Comparison of ENCODE assay signal across 27 cellular contexts in genomic region chr1:25094229-25094628, GRCh38.
"Had no signal": no experiment of that assay in that cellular context is flagged by ENCODE, and none has a peak within 500 bp of the region (broad histone marks: within the 10 kb centered on the region; RNA-seq: fewer than 3 reads in every experiment).

No MANE protein-coding gene starts in this region.

- ATAC-seq: foreskin keratinocyte, gastroesophageal sphincter, heart left ventricle, left lobe of liver, psoas muscle, right cardiac atrium had no signal

- H3K27ac Mint-ChIP-seq: nephron progenitor cell; stimulated activated naive CD8-positive, alpha-beta T cell treated with anti-CD3 and anti-CD28 coated beads, Interleukin-15, Interleukin-2, amounts not matched to agents 100 ng/mL and 50 ng/mL, for 24 hours had no signal

- DNase-seq: effector memory CD4-positive, alpha-beta T cell; foreskin keratinocyte; heart left ventricle; kidney; nephron progenitor cell; nucleus accumbens; ovary; posterior cingulate gyrus; psoas muscle; right cardiac atrium; spleen; stimulated activated CD4-positive, alpha-beta T cell treated with anti-CD3 and anti-CD28 coated beads, Interleukin-15, amount 100 ng/mL, for 24 hours; stimulated activated CD4-positive, alpha-beta T cell treated with anti-CD3 and anti-CD28 coated beads, Interleukin-2, amount 100 ng/mL, for 48 hours; stimulated activated naive B cell treated with anti-CD40 and anti-IgM and Interleukin-4, amounts not matched to agents 10 μg/mL and 1 μg/mL and 100 μg/mL, for 72 hours; upper lobe of left lung had no signal

- H3K36me3 ChIP-seq: esophagus muscularis mucosa, gastroesophageal sphincter, heart left ventricle, ovary, spleen, thoracic aorta, tibial nerve, upper lobe of left lung had no signal

- H3K36me3 Mint-ChIP-seq: memory B cell had no signal

- H3K27me3 Mint-ChIP-seq: memory B cell; stimulated activated naive B cell treated with anti-CD40 and anti-IgM and Interleukin-4, amounts not matched to agents 10 μg/mL and 1 μg/mL and 100 μg/mL, for 72 hours had no signal

- H3K4me1 ChIP-seq: foreskin keratinocyte, gastroesophageal sphincter, psoas muscle, tibial nerve had no signal

- H3K27me3 ChIP-seq: hepatocyte, ovary, upper lobe of left lung had no signal

- H3K27ac ChIP-seq: coronary artery, esophagus muscularis mucosa, foreskin keratinocyte, gastroesophageal sphincter, heart left ventricle, hepatocyte, ovary, psoas muscle, spleen, thoracic aorta, tibial nerve, upper lobe of left lung had no signal

- H3K4me3 ChIP-seq: coronary artery, esophagus muscularis mucosa, gastroesophageal sphincter, heart left ventricle, hepatocyte, lung, ovary, psoas muscle, skin epidermis, spleen, thoracic aorta, tibial nerve, upper lobe of left lung had no signal

- H3K79me2 ChIP-seq: hepatocyte had no signal

- H3K9me3 Mint-ChIP-seq: memory B cell had no signal

- FAIRE-seq: kidney, urothelium cell line had no signal

- H3K9me3 ChIP-seq: ovary, psoas muscle, thoracic aorta, upper lobe of left lung had no signal

- H3K4me2 ChIP-seq: hepatocyte had no signal

- H3K4me3 Mint-ChIP-seq: memory B cell; nephron progenitor cell; stimulated activated naive B cell treated with anti-CD40 and anti-IgM and Interleukin-4, amounts not matched to agents 10 μg/mL and 1 μg/mL and 100 μg/mL, for 72 hours; stimulated activated naive CD8-positive, alpha-beta T cell treated with anti-CD3 and anti-CD28 coated beads, Interleukin-15, Interleukin-2, amounts not matched to agents 100 ng/mL and 50 ng/mL, for 24 hours had no signal
